ENCODE assay signal across 8 cellular contexts in the genomic region with DNA sequence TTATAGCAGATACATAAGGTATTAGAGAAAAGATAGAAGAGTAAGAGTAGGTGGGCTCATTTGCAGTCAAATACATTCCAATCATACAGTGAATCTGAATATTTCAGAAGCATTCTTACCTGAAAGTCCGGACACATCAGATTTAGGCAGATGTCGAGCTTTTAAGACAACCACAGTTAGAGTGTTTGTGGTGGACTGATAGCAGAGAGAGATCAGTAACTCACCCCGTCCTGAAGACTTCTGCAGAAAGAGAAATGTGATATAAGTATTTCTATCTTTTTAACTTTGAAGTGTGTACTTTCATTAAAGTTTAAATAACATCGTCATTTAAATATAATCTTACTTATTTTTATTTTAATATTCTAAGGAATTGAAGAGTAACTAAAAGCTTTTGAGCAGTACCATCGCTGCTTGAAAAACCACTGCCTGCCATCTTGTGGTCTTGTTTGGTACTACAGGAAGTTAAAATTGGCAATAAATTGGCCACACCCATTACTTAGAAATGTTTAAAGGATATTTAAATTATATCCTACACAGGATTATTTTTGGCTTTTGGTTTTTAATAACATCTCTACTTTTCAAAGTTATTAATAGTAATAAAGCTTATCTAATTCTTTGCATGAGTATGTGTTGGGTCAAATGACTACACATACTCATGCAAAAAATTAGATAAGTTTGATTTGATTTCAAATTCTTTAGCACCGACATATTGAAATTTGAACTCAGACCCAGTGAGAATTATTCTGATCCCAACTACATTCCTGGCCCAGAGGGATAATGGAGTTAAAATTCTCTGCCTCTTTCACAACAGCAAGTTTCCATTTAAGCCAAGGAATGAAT. TPM values are rescaled to one million over a fixed set of nuclear protein-coding genes. Genes with fewer than 3 reads are reported as not detected.
DNase-seq lines count a peak whose midpoint lies in the region; ATAC-seq and TF ChIP-seq lines count a peak whose summit lies in the region.

No MANE protein-coding gene starts in this region.

- intact Hi-C loops in Caco-2 (cut with micrococcal nuclease; ENCODE audit: unreplicated experiment), result loop anchor here (5.0 to 10.0 kb wide), 4 partner anchors 267 to 1220 kb away; no protein-coding TSS in a partner anchor

- no peaks in the 10 kb centered on the region for H3K36me3 ChIP-seq in Caco-2 (ENCODE audit: control insufficient read depth, insufficient read depth, low read length)
- no peaks in the 10 kb centered on the region for H3K36me3 ChIP-seq in mesenchymal stem cell (ENCODE audit: control insufficient read depth in 1 of 2, insufficient read depth in 2 of 2, low read depth in 1 of 2, low read length in 2 of 2)

- H3K27me3 ChIP-seq in Caco-2 (replicated peaks; ENCODE audit: control insufficient read depth, insufficient read depth, low read length) (no peaks in the 10 kb centered on the region), mesenchymal stem cell (ENCODE audit: control insufficient read depth in 1 of 2, insufficient read depth in 1 of 2, low read length in 2 of 2) (peaks cover 0 to 11% of the 10 kb centered on the region in 2 experiments)

- no peaks in the 10 kb centered on the region for H3K79me1 ChIP-seq in mesenchymal stem cell (replicated peaks; ENCODE audit: low read length, poor library complexity, severe bottlenecking)

- H3K4me3 Mint-ChIP-seq in Caco-2 (ENCODE audit: unreplicated experiment) (no peak overlapping the region), chondrocyte (ENCODE audit: unreplicated experiment) (no peak overlapping the region)
- no peak overlapping the region for H3K4me3 Mint-ChIP-seq in T-helper 2 cell treated with Interferon-gamma antibody and Interleukin-4, amounts not matched to agents 5 μg/mL and 100 μg/mL, for 36 hours

- no peak overlapping the region for H4K8ac ChIP-seq in mesenchymal stem cell (ENCODE audit: low read length)

- H3K9me3 ChIP-seq in Caco-2 (no peaks in the 10 kb centered on the region), mesenchymal stem cell (ENCODE audit: control insufficient read depth, low read length) (no peaks in the 10 kb centered on the region)

- H2BK120ac ChIP-seq in mesenchymal stem cell (ENCODE audit: low read depth, low read length), result no peak overlapping the region

- no peak overlapping the region for H2BK15ac ChIP-seq in mesenchymal stem cell (ENCODE audit: low read depth, poor library complexity, severe bottlenecking)

- WGBS in mesenchymal stem cell, result 44% methylated on average over 3 of the region's 6 CpGs

- no TSS peak for BruUV-seq in Caco-2 (replicated peaks; lab: Mats Ljungman, UMichigan)

- H3K4me2 ChIP-seq in mesenchymal stem cell (ENCODE audit: low read length, poor library complexity, severe bottlenecking), result no peak overlapping the region

- DNase-seq in Caco-2 (peak in 1 of 2 experiments; percentile 28), NCI-H69 (lab: John Stamatoyannopoulos, UW) (peak; percentile 74), chondrocyte (ENCODE audit: low spot score) (no peak), mesenchymal stem cell (peak; percentile 64), activated gamma-delta T cell (lab: John Stamatoyannopoulos, UW) (no peak)
- DNase-seq in T-helper 2 cell treated with Interferon-gamma antibody and Interleukin-4, amounts not matched to agents 5 μg/mL and 100 μg/mL, for 36 hours (ENCODE audit: low spot score), result no peak

- peaks cover 3% of the 10 kb centered on the region for H3K27me3 Mint-ChIP-seq in Caco-2 (ENCODE audit: insufficient read depth, unreplicated experiment)
- H3K27me3 Mint-ChIP-seq in chondrocyte (ENCODE audit: low read depth), result peaks cover 27% of the 10 kb centered on the region
- no peaks in the 10 kb centered on the region for H3K27me3 Mint-ChIP-seq in T-helper 2 cell treated with Interferon-gamma antibody and Interleukin-4, amounts not matched to agents 5 μg/mL and 100 μg/mL, for 36 hours (ENCODE audit: low read depth)

- peak; percentile 69 for ATAC-seq in GM18861 (IDR thresholded peaks at IDR 0.05; ENCODE audit: unreplicated experiment)
- peak; percentile 71 for ATAC-seq in HG03097 (IDR thresholded peaks at IDR 0.05; ENCODE audit: low FRiP score, unreplicated experiment)

- H2BK12ac ChIP-seq in mesenchymal stem cell (ENCODE audit: low read length in 2 of 2), result no peak overlapping the region

- no peak overlapping the region for H3K14ac ChIP-seq in mesenchymal stem cell (ENCODE audit: low read length in 2 of 2)

- no peak overlapping the region for H3K27ac ChIP-seq in mesenchymal stem cell (ENCODE audit: low read length, poor library complexity, severe bottlenecking)

- no peak overlapping the region for H2BK5ac ChIP-seq in mesenchymal stem cell (ENCODE audit: low read depth, low read length, poor library complexity, severe bottlenecking)

- H3K9me3 Mint-ChIP-seq in Caco-2 (ENCODE audit: unreplicated experiment) (no peaks in the 10 kb centered on the region), chondrocyte (ENCODE audit: low read depth) (no peaks in the 10 kb centered on the region)
- H3K9me3 Mint-ChIP-seq in T-helper 2 cell treated with Interferon-gamma antibody and Interleukin-4, amounts not matched to agents 5 μg/mL and 100 μg/mL, for 36 hours, result no peaks in the 10 kb centered on the region

- POLR2A ChIA-PET in Caco-2 (lab: Charles Lee), result no interaction called here

- H3K4me1 Mint-ChIP-seq in Caco-2 (ENCODE audit: low read depth, unreplicated experiment) (no peaks in the 10 kb centered on the region), chondrocyte (ENCODE audit: low read depth) (no peaks in the 10 kb centered on the region)
- no peaks in the 10 kb centered on the region for H3K4me1 Mint-ChIP-seq in T-helper 2 cell treated with Interferon-gamma antibody and Interleukin-4, amounts not matched to agents 5 μg/mL and 100 μg/mL, for 36 hours (ENCODE audit: low read depth)

- H3K27ac Mint-ChIP-seq in Caco-2 (ENCODE audit: unreplicated experiment) (no peak overlapping the region), chondrocyte (ENCODE audit: unreplicated experiment) (no peak overlapping the region)
- no peak overlapping the region for H3K27ac Mint-ChIP-seq in T-helper 2 cell treated with Interferon-gamma antibody and Interleukin-4, amounts not matched to agents 5 μg/mL and 100 μg/mL, for 36 hours

- H3K36me3 Mint-ChIP-seq in Caco-2 (ENCODE audit: insufficient read depth, unreplicated experiment), result no peaks in the 10 kb centered on the region
- H3K36me3 Mint-ChIP-seq in chondrocyte (ENCODE audit: low read depth), result no peaks in the 10 kb centered on the region
- no peaks in the 10 kb centered on the region for H3K36me3 Mint-ChIP-seq in T-helper 2 cell treated with Interferon-gamma antibody and Interleukin-4, amounts not matched to agents 5 μg/mL and 100 μg/mL, for 36 hours (ENCODE audit: low read depth)

- no peaks in the 10 kb centered on the region for H3K4me1 ChIP-seq in Caco-2
- H3K4me1 ChIP-seq in mesenchymal stem cell (ENCODE audit: control insufficient read depth, insufficient read depth, low read depth, low read length), result no peaks in the 10 kb centered on the region

- CTCF ChIA-PET in Caco-2 (lab: Charles Lee), result interaction anchor here (1.2 kb wide), 1 partner anchor 676 kb away, joined by 3 read pairs; no protein-coding TSS in a partner anchor

- H3K18ac ChIP-seq in mesenchymal stem cell (ENCODE audit: low read depth in 1 of 2, low read length in 2 of 2), result no peak overlapping the region

- no peak overlapping the region for H4K91ac ChIP-seq in mesenchymal stem cell (ENCODE audit: low read length)

- H3K4me3 ChIP-seq in Caco-2 (ENCODE audit: low read depth, low read length) (no peak overlapping the region), mesenchymal stem cell (ENCODE audit: insufficient read depth in 1 of 2, low read depth in 1 of 2, low read length in 2 of 2) (peak overlapping the region in 1 of 2 experiments; percentile 38)

- H2AK5ac ChIP-seq in mesenchymal stem cell (ENCODE audit: low read length, severe bottlenecking), result no peak overlapping the region

- no peak overlapping the region for H3K23ac ChIP-seq in mesenchymal stem cell (ENCODE audit: low read length in 2 of 2)

- peak; percentile 30 to 35 for TF ChIP-seq CTCF in Caco-2 (IDR thresholded peaks at IDR 0.05; ENCODE audit: insufficient read depth in 1 of 2, low read depth in 1 of 2, low read length in 1 of 2, severe bottlenecking in 1 of 2, unreplicated experiment in 1 of 2)
- peak; percentile 96 for TF ChIP-seq CTCF in chondrocyte (IDR thresholded peaks at IDR 0.05)

- no peak overlapping the region for H3K4ac ChIP-seq in mesenchymal stem cell (ENCODE audit: low read depth in 1 of 2, low read length in 2 of 2)

- H3K9ac ChIP-seq in mesenchymal stem cell (ENCODE audit: low read length), result peak overlapping the region; percentile 22

- H2AFZ ChIP-seq in mesenchymal stem cell (ENCODE audit: low read depth, low read length), result no peak overlapping the region

RNA-seq across cellular contexts. Expression of gene SYT4, which starts 5.5 kb away (rescaled TPM):
- not detected in 2 replicates for total RNA-seq in Caco-2 (2022)
- total RNA-seq in chondrocyte, result not detected in 3 replicates
- 21.1 TPM for polyA plus RNA-seq in mesenchymal stem cell (2013, experiment 1 of 2)
- 21.0 TPM for polyA plus RNA-seq in mesenchymal stem cell (2013, experiment 2 of 2)

Comparison
In these comparisons a context has a peak if more than half of its experiments do, and no peak if none do; other contexts are left out.
1. DNase-seq: peak in NCI-H69 (single experiment) and mesenchymal stem cell (single experiment); none in chondrocyte (single experiment), activated gamma-delta T cell (single experiment) and T-helper 2 cell treated with Interferon-gamma antibody and Interleukin-4, amounts not matched to agents 5 μg/mL and 100 μg/mL, for 36 hours (single experiment).